In genomic region chr6:41894366-41895299, GRCh38 we compare ENCODE assay signal across 8 cellular contexts. TPM values are rescaled to one million over a fixed set of nuclear protein-coding genes. Genes with fewer than 3 reads are reported as not detected.
DNase-seq lines count a peak whose midpoint lies in the region; ATAC-seq and TF ChIP-seq lines count a peak whose summit lies in the region.

No MANE protein-coding gene starts in this region.

- intact Hi-C loops in ascending aorta (cut with DNase I), result loop anchor here (1.0 to 2.0 kb wide), 4 partner anchors 27 to 156 kb away; partner anchors contain the start of genes BYSL, CCND3, MED20 and PRICKLE4

- peak overlapping the region; percentile 79 to 86 for H3K27ac ChIP-seq in ascending aorta

- H3K36me3 ChIP-seq in ascending aorta (no peaks in the 10 kb centered on the region), kidney epithelial cell (ENCODE audit: control insufficient read depth, insufficient read depth, low read length) (no peaks in the 10 kb centered on the region)

- H3K27me3 ChIP-seq in ascending aorta (no peaks in the 10 kb centered on the region), kidney epithelial cell (ENCODE audit: control insufficient read depth, insufficient read depth, low read length) (no peaks in the 10 kb centered on the region)

- H3K4me1 ChIP-seq in ascending aorta, result peaks cover 0 to 10% of the 10 kb centered on the region in 2 donors

- peak; percentile 43 for ATAC-seq in HG02588 (IDR thresholded peaks at IDR 0.05; ENCODE audit: unreplicated experiment)
- peak; percentile 15 for ATAC-seq in stimulated activated naive CD8-positive, alpha-beta T cell treated with anti-CD3 and anti-CD28 coated beads, Interleukin-15, Interleukin-2, amounts not matched to agents 100 U/mL and 50 U/mL, for 24 hours

- no peaks in the 10 kb centered on the region for H3K9me3 ChIP-seq in ascending aorta

- TF ChIP-seq CTCF in ascending aorta (IDR thresholded peaks at IDR 0.05), result no peak
- no peak for TF ChIP-seq CTCF in kidney epithelial cell (IDR thresholded peaks at IDR 0.05; ENCODE audit: insufficient read depth, low read length, poor library complexity, severe bottlenecking)

- DNase-seq in activated CD4-positive, CD25-positive, alpha-beta regulatory T cell treated with anti-CD3 and anti-CD28 coated beads, Interleukin-2, amount 50 U/mL, for 16 hours (ENCODE audit: low read depth, low spot score), result peak; percentile 5
- DNase-seq in activated CD4-positive, CD25-positive, alpha-beta regulatory T cell treated with anti-CD3 and anti-CD28 coated beads, Interleukin-2, amount 50 U/mL, for 72 hours, result no peak
- DNase-seq in NCI-H146 (lab: John Stamatoyannopoulos, UW) (peak; percentile 60), ascending aorta (ENCODE audit: low spot score in 2 of 2) (no peak), kidney epithelial cell (ENCODE audit: low read depth) (no peak), SW480 (ENCODE audit: low spot score) (no peak)
- peak; percentile 9 for DNase-seq in stimulated activated naive CD8-positive, alpha-beta T cell treated with anti-CD3 and anti-CD28 coated beads, Interleukin-15, Interleukin-2, amounts not matched to agents 100 U/mL and 50 U/mL, for 24 hours

- H3K4me3 ChIP-seq in ascending aorta, result peak overlapping the region; percentile 69 to 87
- peak overlapping the region; percentile 73 for H3K4me3 ChIP-seq in kidney epithelial cell (ENCODE audit: low read depth, low read length)

RNA-seq across cellular contexts. Expression of gene USP49, which starts 0.5 kb away (rescaled TPM):
- 8.7 TPM for total RNA-seq in ascending aorta
- 1.8 and 2.4 TPM in 2 replicates for total RNA-seq in kidney epithelial cell

RNA-seq across cellular contexts. Expression of gene MED20, which starts 26.3 kb away (rescaled TPM):
- total RNA-seq in ascending aorta, result 13.5 TPM
- 21.5 and 25.0 TPM in 2 replicates for total RNA-seq in kidney epithelial cell

RNA-seq across cellular contexts. Expression of gene BYSL, which starts 26.7 kb away (rescaled TPM):
- total RNA-seq in ascending aorta (1.6 TPM), kidney epithelial cell (16.9 and 22.9 TPM in 2 replicates)

RNA-seq across cellular contexts. Expression of gene CCND3, which starts 47.0 kb away (rescaled TPM):
- total RNA-seq in ascending aorta (130 TPM), kidney epithelial cell (23.9 and 29.2 TPM in 2 replicates)

Comparison
In these comparisons a context has a peak if more than half of its experiments do, and no peak if none do; other contexts are left out.
1. DNase-seq: peak in activated CD4-positive, CD25-positive, alpha-beta regulatory T cell treated with anti-CD3 and anti-CD28 coated beads, Interleukin-2, amount 50 U/mL, for 16 hours (single experiment), NCI-H146 (single experiment) and stimulated activated naive CD8-positive, alpha-beta T cell treated with anti-CD3 and anti-CD28 coated beads, Interleukin-15, Interleukin-2, amounts not matched to agents 100 U/mL and 50 U/mL, for 24 hours (single experiment); none in activated CD4-positive, CD25-positive, alpha-beta regulatory T cell treated with anti-CD3 and anti-CD28 coated beads, Interleukin-2, amount 50 U/mL, for 72 hours (single experiment), ascending aorta (0 of 2), kidney epithelial cell (single experiment) and SW480 (single experiment).